9 cellular contexts compared by ENCODE assay signal in the genomic region with DNA sequence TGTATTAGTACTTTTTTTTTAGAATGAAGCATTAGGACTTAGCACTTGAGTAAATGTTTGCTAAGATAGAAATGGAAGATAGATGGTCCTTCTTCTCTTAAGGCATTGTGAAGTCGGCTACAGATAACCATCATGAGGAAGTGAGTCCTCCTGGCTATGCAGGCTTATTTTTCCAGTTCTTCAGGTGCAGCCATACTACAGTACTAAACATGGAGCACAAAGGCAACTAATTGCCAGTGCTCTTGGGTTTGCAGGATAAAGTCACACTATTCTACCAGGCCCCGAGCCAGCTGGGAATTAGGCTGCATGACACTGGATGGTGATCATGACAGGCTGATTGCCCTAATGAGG.
A peak's percentile ranks its signal among the peaks of the same experiment; 100 is the strongest.
DNase-seq lines count a peak whose midpoint lies in the region; ATAC-seq, FAIRE-seq and TF ChIP-seq lines count a peak whose summit lies in the region.
"Had no signal": no experiment of that assay in that cellular context is flagged by ENCODE, and none has a peak within 500 bp of the region (broad histone marks: within the 10 kb centered on the region; RNA-seq: fewer than 3 reads in every experiment).

No MANE protein-coding gene starts in this region.

- no peaks in the 10 kb centered on the region for H3K36me3 ChIP-seq in SJCRH30

- no peak for TF ChIP-seq POLR2A in H54 (IDR thresholded peaks at IDR 0.05; ENCODE audit: low read depth, low read length)

- H3K4me3 Mint-ChIP-seq in stimulated activated naive CD8-positive, alpha-beta T cell treated with anti-CD3 and anti-CD28 coated beads, Interleukin-15, Interleukin-2, amounts not matched to agents 100 ng/mL and 50 ng/mL, for 24 hours: peak overlapping the region; percentile 95
- H3K4me3 Mint-ChIP-seq in naive B cell: peak overlapping the region; percentile 89 to 100 (median 100)

- no peak overlapping the region for H3K4me3 ChIP-seq in SJCRH30

- no peak for ATAC-seq in stimulated activated naive CD8-positive, alpha-beta T cell treated with anti-CD3 and anti-CD28 coated beads, Interleukin-15, Interleukin-2, amounts not matched to agents 100 U/mL and 50 U/mL, for 24 hours
- ATAC-seq in naive B cell (ENCODE audit: low read depth in 2 of 2): peak in 1 of 2 donors; percentile 6
- ATAC-seq in GM21825 (IDR thresholded peaks at IDR 0.05; ENCODE audit: unreplicated experiment): no peak

- H3K4me1 Mint-ChIP-seq in stimulated activated naive CD8-positive, alpha-beta T cell treated with anti-CD3 and anti-CD28 coated beads, Interleukin-15, Interleukin-2, amounts not matched to agents 100 ng/mL and 50 ng/mL, for 24 hours (ENCODE audit: low read depth): peaks cover 71% of the 10 kb centered on the region
- peaks cover 42 to 58% (median 51%) of the 10 kb centered on the region in 3 donors for H3K4me1 Mint-ChIP-seq in naive B cell

- no peaks in the 10 kb centered on the region for H3K27me3 Mint-ChIP-seq in stimulated activated naive CD8-positive, alpha-beta T cell treated with anti-CD3 and anti-CD28 coated beads, Interleukin-15, Interleukin-2, amounts not matched to agents 100 ng/mL and 50 ng/mL, for 24 hours
- H3K27me3 Mint-ChIP-seq in naive B cell: no peaks in the 10 kb centered on the region

- H3K27ac ChIP-seq in angular gyrus (ENCODE audit: low read depth, low read length) (peak overlapping the region; percentile 75), SJCRH30 (no peak overlapping the region)
- H3K27ac ChIP-seq: VCaP had no signal

- peaks cover 35% of the 10 kb centered on the region for H3K36me3 Mint-ChIP-seq in stimulated activated naive CD8-positive, alpha-beta T cell treated with anti-CD3 and anti-CD28 coated beads, Interleukin-15, Interleukin-2, amounts not matched to agents 100 ng/mL and 50 ng/mL, for 24 hours (ENCODE audit: low read depth)
- H3K36me3 Mint-ChIP-seq in naive B cell: peaks cover 13 to 17% of the 10 kb centered on the region in 2 donors

- H3K9me3 ChIP-seq in SJCRH30 (replicated peaks): no peaks in the 10 kb centered on the region

- peak overlapping the region; percentile 99 for H3K27ac Mint-ChIP-seq in stimulated activated naive CD8-positive, alpha-beta T cell treated with anti-CD3 and anti-CD28 coated beads, Interleukin-15, Interleukin-2, amounts not matched to agents 100 ng/mL and 50 ng/mL, for 24 hours
- peak overlapping the region; percentile 99 to 100 (median 100) for H3K27ac Mint-ChIP-seq in naive B cell

- no peak for DNase-seq in stimulated activated naive CD8-positive, alpha-beta T cell treated with anti-CD3 and anti-CD28 coated beads, Interleukin-15, Interleukin-2, amounts not matched to agents 100 U/mL and 50 U/mL, for 24 hours
- DNase-seq in naive B cell (no peak), SJCRH30 (no peak), inferior parietal cortex (ENCODE audit: extremely low spot score) (no peak), H54 (ENCODE audit: insufficient read length, low spot score) (no peak)

- H3K9me3 Mint-ChIP-seq in stimulated activated naive CD8-positive, alpha-beta T cell treated with anti-CD3 and anti-CD28 coated beads, Interleukin-15, Interleukin-2, amounts not matched to agents 100 ng/mL and 50 ng/mL, for 24 hours: no peaks in the 10 kb centered on the region
- peaks cover 0 to 1% (median 0%) of the 10 kb centered on the region in 7 donors for H3K9me3 Mint-ChIP-seq in naive B cell

- no peaks in the 10 kb centered on the region for H3K27me3 ChIP-seq in SJCRH30

- FAIRE-seq in H54 (lab: Jason Lieb, UNC): no peak

- H3K4me1 ChIP-seq in SJCRH30: peaks cover 7% of the 10 kb centered on the region
